ENCODE assay signal across 1 cellular context in genomic region chr6:1597924-1598323, GRCh38.
TF ChIP-seq lines count a peak whose summit lies in the region.

No MANE protein-coding gene starts in this region.

TF ChIP-seq in K562, 482 proteins besides CTCF, POLR2A, EP300 and RAD21 (continued from another document):
- TF ChIP-seq ATF3 (IDR thresholded peaks at IDR 0.05) (no peak), ATF3 (CRISPR knock-in tag; conservative IDR thresholded peaks at IDR 0.05) (no peak), ERF (CRISPR knock-in tag; IDR thresholded peaks at IDR 0.05) (no peak), RBM14 (IDR thresholded peaks at IDR 0.05; ENCODE audit: borderline replicate concordance, insufficient read depth, low read depth, low read length) (no peak), HDAC2 (IDR thresholded peaks at IDR 0.05) (no peak), TOE1 (IDR thresholded peaks at IDR 0.05; ENCODE audit: borderline replicate concordance) (no peak), TOE1 (CRISPR knock-in tag; IDR thresholded peaks at IDR 0.05; ENCODE audit: borderline replicate concordance, low read depth) (no peak)
